In genomic region chr19:22975546-22976136, GRCh38 we compare ENCODE assay signal across 8 cellular contexts. TPM values are rescaled to one million over a fixed set of nuclear protein-coding genes. Genes with fewer than 3 reads are reported as not detected.
"Had no signal": no experiment of that assay in that cellular context is flagged by ENCODE, and none has a peak within 500 bp of the region (broad histone marks: within the 10 kb centered on the region; RNA-seq: fewer than 3 reads in every experiment).

No MANE protein-coding gene starts in this region.

RNA-seq across cellular contexts. Expression of gene ZNF728, which starts 27.3 kb away (rescaled TPM):
- total RNA-seq: esophagus mucosa; gastrocnemius medialis; glomerular endothelial cell; kidney epithelial cell; mononuclear cell; naive thymus-derived CD4-positive, alpha-beta T cell had no signal
- polyA plus RNA-seq: keratinocyte; mammary epithelial cell; naive thymus-derived CD4-positive, alpha-beta T cell had no signal
